ENCODE assay signal across 8 cellular contexts in the genomic region with DNA sequence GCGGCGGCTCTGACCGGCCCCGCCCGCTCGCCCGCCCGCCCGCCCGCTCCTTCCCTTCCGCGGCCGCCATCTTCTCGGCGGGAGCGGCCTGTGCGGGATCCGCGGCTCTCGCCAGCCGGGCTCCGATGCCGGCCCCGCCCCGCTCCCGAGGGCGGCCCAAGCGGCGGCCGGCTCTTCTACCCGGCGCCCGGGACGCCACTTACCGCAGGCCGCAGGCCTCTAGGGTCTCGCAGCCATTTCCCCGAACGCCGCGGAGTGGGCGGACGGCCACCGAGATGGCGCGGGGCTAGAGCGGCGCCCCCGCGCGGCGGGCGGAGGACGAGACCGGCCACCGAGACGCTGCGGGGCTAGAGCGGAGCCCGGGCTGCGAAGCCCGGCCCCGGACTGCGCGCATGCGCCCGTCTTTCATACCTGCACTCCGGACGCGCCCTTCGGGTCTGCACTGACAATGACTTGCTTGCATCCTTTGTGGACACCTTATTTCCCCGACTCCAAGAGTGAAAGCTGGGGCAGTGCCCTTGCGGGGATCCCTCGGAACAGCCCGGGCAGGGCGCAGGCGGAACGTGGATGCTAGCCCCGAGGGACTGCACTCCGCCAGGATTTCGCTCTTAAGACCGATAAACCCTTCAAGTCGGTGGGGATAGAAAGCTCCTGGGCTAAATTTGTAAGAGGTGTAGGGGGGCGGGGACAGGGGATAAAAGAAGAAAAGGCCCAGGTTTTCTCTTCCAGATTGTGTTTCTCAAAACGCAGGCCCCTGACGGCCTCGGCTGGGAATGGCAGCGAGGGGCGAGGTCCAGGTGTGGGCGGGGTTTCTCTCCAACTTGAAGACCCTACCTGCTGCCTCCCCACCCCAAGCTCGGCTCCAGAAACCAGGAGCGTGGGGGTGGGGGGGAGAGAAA. TPM values are rescaled to one million over a fixed set of nuclear protein-coding genes. Genes with fewer than 3 reads are reported as not detected.
DNase-seq lines count a peak whose midpoint lies in the region; ATAC-seq and TF ChIP-seq lines count a peak whose summit lies in the region.

A gene (minus strand): TSS at position 277 of the 899 bp plus-strand sequence.

- peaks cover 27% of the 10 kb centered on the region for H3K36me3 Mint-ChIP-seq in activated T-helper 2 cell treated with anti-CD3 and anti-CD28 coated beads, Interferon-gamma antibody, Interleukin-2, Interleukin-4, amounts not matched to agents 10 μg/mL and 5 μg/mL and 100 μg/mL, durations not matched to agents 14 hours and 24 hours and 36 hours (ENCODE audit: low read depth)

- H3K9me2 ChIP-seq in DOHH2 (replicated peaks; ENCODE audit: control insufficient read depth, low read length) (no peaks in the 10 kb centered on the region), neural cell (ENCODE audit: insufficient read depth, low read length) (no peaks in the 10 kb centered on the region)

- peaks cover 31% of the 10 kb centered on the region for H4K20me1 ChIP-seq in DOHH2 (ENCODE audit: control insufficient read depth, insufficient read depth, low read depth, low read length)
- H4K20me1 ChIP-seq in neural cell (ENCODE audit: insufficient read depth) = peaks cover 11% of the 10 kb centered on the region

- peak within 1 kb of the TSS; percentile 81 for H3K27ac ChIP-seq in DOHH2 (ENCODE audit: low read depth, low read length)
- peak within 1 kb of the TSS; percentile 95 for H3K27ac ChIP-seq in RWPE1
- H3K27ac ChIP-seq in neural cell (ENCODE audit: low read length) = peak within 1 kb of the TSS; percentile 92
- peak within 1 kb of the TSS; percentile 92 to 99 (median 98) for H3K27ac ChIP-seq in stomach

- H3K4me3 ChIP-seq in DOHH2 (ENCODE audit: low read length) (peak within 1 kb of the TSS; percentile 88), fibroblast of the aortic adventitia (ENCODE audit: low read depth, low read length) (peak within 1 kb of the TSS; percentile 89), neural cell (ENCODE audit: low read length) (peak within 1 kb of the TSS; percentile 98), stomach (peak within 1 kb of the TSS; percentile 76 to 95 (median 93))

- H3K36me3 ChIP-seq in DOHH2 (ENCODE audit: control insufficient read depth, low read length) (peaks cover 31% of the 10 kb centered on the region), neural cell (ENCODE audit: insufficient read depth, low read length) (no peaks in the 10 kb centered on the region), stomach (no peaks in the 10 kb centered on the region)

- CTCF ChIA-PET in RWPE1 (lab: Yijun Ruan, JAX) = interaction anchor here (0.6 to 1.0 kb wide), 6 partner anchors 10 to 334 kb away, joined by 3 to 6 read pairs (median 3); no protein-coding TSS in a partner anchor

- WGBS in stomach, 5 donors = 1 to 4% (median 1%) methylated on average over 45 to 92 of the region's 92 CpGs

- DNase-seq in Kasumi-1 (lab: John Stamatoyannopoulos, UW) (peak; percentile 75 to 85), RWPE1 (ENCODE audit: low spot score) (peak; percentile 99), fibroblast of the aortic adventitia (ENCODE audit: low read depth) (peak; percentile 80), stomach (peak; percentile 92)
- DNase-seq in activated T-helper 2 cell treated with anti-CD3 and anti-CD28 coated beads, Interferon-gamma antibody, Interleukin-2, Interleukin-4, amounts not matched to agents 10 μg/mL and 5 μg/mL and 100 μg/mL, durations not matched to agents 14 hours and 24 hours and 36 hours (ENCODE audit: low spot score) = peak; percentile 86

- POLR2A ChIA-PET in RWPE1 (lab: Yijun Ruan, JAX; ENCODE audit: low non-redundant PET) = interaction anchor here (0.6 to 1.3 kb wide), 3 partner anchors 11 to 539 kb away, joined by 3 to 4 read pairs (median 4); a partner anchor contains a TSS

- peak within 1 kb of the TSS; percentile 96 for H3K4me3 Mint-ChIP-seq in activated T-helper 2 cell treated with anti-CD3 and anti-CD28 coated beads, Interferon-gamma antibody, Interleukin-2, Interleukin-4, amounts not matched to agents 10 μg/mL and 5 μg/mL and 100 μg/mL, durations not matched to agents 14 hours and 24 hours and 36 hours (ENCODE audit: low read depth)

- peak; percentile 73 for ATAC-seq in GM21825 (IDR thresholded peaks at IDR 0.05; ENCODE audit: unreplicated experiment)

- peak in 1 of 4 donors; percentile 28 for TF ChIP-seq POLR2A in stomach (IDR thresholded peaks at IDR 0.05)

- intact Hi-C loops in activated T-helper 2 cell treated with anti-CD3 and anti-CD28 coated beads, Interferon-gamma antibody, Interleukin-2, Interleukin-4, amounts not matched to agents 10 μg/mL and 5 μg/mL and 100 μg/mL, durations not matched to agents 14 hours and 24 hours and 36 hours (cut with micrococcal nuclease) = loop anchor here (5.0 kb wide), 1 partner anchor 64 kb away; a partner anchor contains a TSS
- intact Hi-C loops in stomach (cut with DNase I; ENCODE audit: low total_unique reads) = no loop called here

- peak within 1 kb of the TSS; percentile 97 for H3K9ac ChIP-seq in neural cell (ENCODE audit: low read length)

- H3K9me3 ChIP-seq in DOHH2 (ENCODE audit: control insufficient read depth, insufficient read depth, low read length) = no peaks in the 10 kb centered on the region
- H3K9me3 ChIP-seq in neural cell (ENCODE audit: low read length) = no peaks in the 10 kb centered on the region
- no peaks in the 10 kb centered on the region for H3K9me3 ChIP-seq in stomach

- H3K79me2 ChIP-seq in DOHH2 (ENCODE audit: control insufficient read depth, low read length) (peaks cover 99% of the 10 kb centered on the region), neural cell (replicated peaks; ENCODE audit: insufficient read depth, low read length) (peaks cover 86% of the 10 kb centered on the region)

- H3K27ac Mint-ChIP-seq in activated T-helper 2 cell treated with anti-CD3 and anti-CD28 coated beads, Interferon-gamma antibody, Interleukin-2, Interleukin-4, amounts not matched to agents 10 μg/mL and 5 μg/mL and 100 μg/mL, durations not matched to agents 14 hours and 24 hours and 36 hours = peak within 1 kb of the TSS; percentile 95

- no peaks in the 10 kb centered on the region for H3K9me3 Mint-ChIP-seq in activated T-helper 2 cell treated with anti-CD3 and anti-CD28 coated beads, Interferon-gamma antibody, Interleukin-2, Interleukin-4, amounts not matched to agents 10 μg/mL and 5 μg/mL and 100 μg/mL, durations not matched to agents 14 hours and 24 hours and 36 hours

- TF ChIP-seq CTCF in DOHH2 (IDR thresholded peaks at IDR 0.05; ENCODE audit: low read depth, low read length, poor library complexity, severe bottlenecking) = peak; percentile 54
- peak; percentile 80 for TF ChIP-seq CTCF in RWPE1 (conservative IDR thresholded peaks at IDR 0.05; ENCODE audit: low read depth)
- TF ChIP-seq CTCF in fibroblast of the aortic adventitia (IDR thresholded peaks at IDR 0.05; ENCODE audit: insufficient read depth, low read length) = peak; percentile 51
- peak; percentile 85 for TF ChIP-seq CTCF in neural cell (IDR thresholded peaks at IDR 0.05; ENCODE audit: poor library complexity, severe bottlenecking)
- peak in 5 of 7 experiments; percentile 22 to 86 (median 84) for TF ChIP-seq CTCF in stomach (IDR thresholded peaks at IDR 0.05)

- peaks cover 80% of the 10 kb centered on the region for H3K4me1 ChIP-seq in DOHH2 (ENCODE audit: control insufficient read depth, low read length)
- peaks cover 64 to 82% (median 76%) of the 10 kb centered on the region in 4 donors for H3K4me1 ChIP-seq in stomach

- H3F3A ChIP-seq in DOHH2 (ENCODE audit: control insufficient read depth, insufficient read depth) = peaks cover 22% of the 10 kb centered on the region
- H3F3A ChIP-seq in neural cell (ENCODE audit: insufficient read depth, low read length, poor library complexity, severe bottlenecking) = peaks cover 3% of the 10 kb centered on the region

- no peaks in the 10 kb centered on the region for H3K27me3 Mint-ChIP-seq in activated T-helper 2 cell treated with anti-CD3 and anti-CD28 coated beads, Interferon-gamma antibody, Interleukin-2, Interleukin-4, amounts not matched to agents 10 μg/mL and 5 μg/mL and 100 μg/mL, durations not matched to agents 14 hours and 24 hours and 36 hours (ENCODE audit: low read depth)

- peak within 1 kb of the TSS; percentile 73 for H2AFZ ChIP-seq in neural cell (ENCODE audit: low read depth, low read length)

- H3K4me1 Mint-ChIP-seq in activated T-helper 2 cell treated with anti-CD3 and anti-CD28 coated beads, Interferon-gamma antibody, Interleukin-2, Interleukin-4, amounts not matched to agents 10 μg/mL and 5 μg/mL and 100 μg/mL, durations not matched to agents 14 hours and 24 hours and 36 hours (ENCODE audit: low read depth) = peaks cover 52% of the 10 kb centered on the region

- TF ChIP-seq RAD21 in neural cell (conservative IDR thresholded peaks at IDR 0.05) = peak; percentile 51

- TF ChIP-seq EP300 in neural cell (conservative IDR thresholded peaks at IDR 0.05; ENCODE audit: poor library complexity, severe bottlenecking) (peak; percentile 59), stomach (IDR thresholded peaks at IDR 0.05) (no peak)

- H3K27me3 ChIP-seq in DOHH2 (ENCODE audit: control insufficient read depth, low read length) = no peaks in the 10 kb centered on the region
- no peaks in the 10 kb centered on the region for H3K27me3 ChIP-seq in neural cell (ENCODE audit: insufficient read depth, low read depth, low read length)
- no peaks in the 10 kb centered on the region for H3K27me3 ChIP-seq in stomach

- peak within 1 kb of the TSS; percentile 98 for H3K4me2 ChIP-seq in DOHH2 (ENCODE audit: low read length)
- peak within 1 kb of the TSS; percentile 90 for H3K4me2 ChIP-seq in neural cell (ENCODE audit: low read length)

TF ChIP-seq in neural cell, 6 proteins besides CTCF, POLR2A, EP300 and RAD21 (continues in another document):
- TF ChIP-seq EZH2 (IDR thresholded peaks at IDR 0.05; ENCODE audit: borderline replicate concordance, insufficient read depth, low read length, poor library complexity, severe bottlenecking) (no peak), SMC3 (conservative IDR thresholded peaks at IDR 0.05; ENCODE audit: poor library complexity) (peak; percentile 52), POLR2AphosphoS5 (IDR thresholded peaks at IDR 0.05) (peak; percentile 97)

RNA-seq across cellular contexts. Expression of the gene that starts here (rescaled TPM):
- total RNA-seq in activated T-helper 2 cell treated with anti-CD3 and anti-CD28 coated beads, Interferon-gamma antibody, Interleukin-2, Interleukin-4, amounts not matched to agents 10 μg/mL and 5 μg/mL and 100 μg/mL, durations not matched to agents 14 hours and 24 hours and 36 hours = 57.9 and 59.8 TPM in 2 replicates
- 48.4 TPM in 2 replicates for total RNA-seq in fibroblast of the aortic adventitia (ENCODE audit: low replicate concordance)
- polyA plus RNA-seq in neural cell = 40.9 and 42.8 TPM in 2 replicates
- 86.7 and 87.6 TPM in 2 replicates for polyA minus RNA-seq in neural cell
- 100 to 1,000 TPM in 1 of 5 donors, 10 to 100 TPM in 4; 56.0 to 117 (median 74.2) TPM for total RNA-seq in stomach
- polyA plus RNA-seq in stomach = 10 to 100 TPM in 2 of 3 donors, 1 to 10 TPM in 1; 8.1 to 14.2 (median 14.1) TPM

Comparison
In these comparisons a context has a peak if more than half of its experiments do, and no peak if none do; other contexts are left out.
1. Peak in every context shown above with its lines: DNase-seq, ATAC-seq, H3K4me3 ChIP-seq and H3K27ac ChIP-seq.